In genomic region chr22:19983701-19984100, GRCh38 we compare ENCODE assay signal across 12 cellular contexts. TPM values are rescaled to one million over a fixed set of nuclear protein-coding genes. Genes with fewer than 3 reads are reported as not detected.
DNase-seq lines count a peak whose midpoint lies in the region; ATAC-seq and TF ChIP-seq lines count a peak whose summit lies in the region.
"Had no signal": no experiment of that assay in that cellular context is flagged by ENCODE, and none has a peak within 500 bp of the region (broad histone marks: within the 10 kb centered on the region; RNA-seq: fewer than 3 reads in every experiment).

No MANE protein-coding gene starts in this region.

- H3K27me3 ChIP-seq in HCT116 (ENCODE audit: insufficient read depth, low read length) (no peaks in the 10 kb centered on the region), trophoblast cell (ENCODE audit: insufficient read depth, low read length) (no peaks in the 10 kb centered on the region)

- H2AFZ ChIP-seq in HCT116 (ENCODE audit: low read depth, low read length, poor library complexity, severe bottlenecking) (no peak overlapping the region), trophoblast cell (ENCODE audit: insufficient read depth, low read length, poor library complexity) (no peak overlapping the region)

- H3K9ac ChIP-seq in HCT116 (ENCODE audit: low read length) (peak overlapping the region; percentile 60), trophoblast cell (ENCODE audit: low read length) (no peak overlapping the region)

- no peak for ATAC-seq in HCT116
- ATAC-seq in stimulated activated naive B cell treated with anti-CD40 and anti-IgM and Interleukin-4, amounts not matched to agents 10 μg/mL and 1 μg/mL and 100 μg/mL, for 72 hours (replicated peaks), result no peak

- H3K4me1 ChIP-seq in HCT116 (ENCODE audit: control insufficient read depth in 1 of 2, insufficient read depth in 2 of 2, low read length in 2 of 2) (peaks cover 37 to 45% of the 10 kb centered on the region in 2 experiments), trophoblast cell (ENCODE audit: control insufficient read depth in 1 of 2, insufficient read depth in 2 of 2, low read length in 2 of 2) (peaks cover 13 to 14% of the 10 kb centered on the region in 2 experiments)

- RAD21 ChIA-PET in HCT116 (lab: Charles Lee; ENCODE audit: low non-redundant PET in 1 of 2, low total read pairs in 2 of 2, uncharacterized antibody in 2 of 2, unreplicated experiment in 2 of 2), result no interaction called here

- intact Hi-C loops in HCT116 (cut with micrococcal nuclease), result loop anchor here (10.0 kb wide), 1 partner anchor 101 kb away; the partner anchor contains the start of gene DGCR8

- WGBS in trophoblast cell (ENCODE audit: extremely low coverage, insufficient coverage, insufficient read length), result no CpG with 5 or more reads among the region's 4 CpGs

- peak overlapping the region; percentile 3 for H2BK120ac ChIP-seq in trophoblast cell (ENCODE audit: insufficient read depth, low read length, poor library complexity)

- TF ChIP-seq RAD21 in HCT116 (IDR thresholded peaks at IDR 0.05; ENCODE audit: low read depth), result no peak

- H3K36me3 ChIP-seq in HCT116 (ENCODE audit: control insufficient read depth in 1 of 2, insufficient read depth in 2 of 2, low read length in 2 of 2), result peaks cover 3 to 6% of the 10 kb centered on the region in 2 experiments; a peak in 2 of 4 replicates
- H3K36me3 ChIP-seq in trophoblast cell (ENCODE audit: control insufficient read depth in 1 of 2, insufficient read depth in 2 of 2, low read length in 2 of 2), result peaks cover 4 to 8% of the 10 kb centered on the region in 2 experiments
- H3K36me3 ChIP-seq: neutrophil had no signal

- no peaks in the 10 kb centered on the region for H3K79me1 ChIP-seq in trophoblast cell (ENCODE audit: low read length)

- no peak overlapping the region for H3K14ac ChIP-seq in trophoblast cell (ENCODE audit: low read length)

- peak overlapping the region in 1 of 2 experiments; percentile 28; a peak in 3 of 4 replicates for H3K4me3 ChIP-seq in HCT116 (replicated peaks in 1 of 2; ENCODE audit: low read depth in 1 of 2, low read length in 2 of 2)
- H3K4me3 ChIP-seq in trophoblast cell (ENCODE audit: low read depth, low read length), result no peak overlapping the region

- peak overlapping the region; percentile 19 for H3K18ac ChIP-seq in trophoblast cell (ENCODE audit: low read length)

- H3K79me2 ChIP-seq in HCT116 (ENCODE audit: insufficient read depth, low read length) (peaks cover 16% of the 10 kb centered on the region), trophoblast cell (ENCODE audit: control insufficient read depth, insufficient read depth, low read length, poor library complexity) (peaks cover 2% of the 10 kb centered on the region)

- H3K23ac ChIP-seq in trophoblast cell (ENCODE audit: low read length), result no peak overlapping the region

- peaks cover 29% of the 10 kb centered on the region for H3K4me1 Mint-ChIP-seq in chondrocyte (ENCODE audit: low read depth)
- H3K4me1 Mint-ChIP-seq in stimulated activated naive B cell treated with anti-CD40 and anti-IgM and Interleukin-4, amounts not matched to agents 10 μg/mL and 1 μg/mL and 100 μg/mL, for 72 hours, result peaks cover 6 to 17% of the 10 kb centered on the region in 2 donors

- no peaks in the 10 kb centered on the region for H3K9me3 Mint-ChIP-seq in chondrocyte (ENCODE audit: low read depth)
- no peaks in the 10 kb centered on the region for H3K9me3 Mint-ChIP-seq in stimulated activated naive B cell treated with anti-CD40 and anti-IgM and Interleukin-4, amounts not matched to agents 10 μg/mL and 1 μg/mL and 100 μg/mL, for 72 hours
- H3K9me3 Mint-ChIP-seq: activated naive CD8-positive, alpha-beta T cell treated with anti-CD3 and anti-CD28 coated beads, Interleukin-2, amount 50 U/mL, for 24 hours; CD4-positive, alpha-beta T cell had no signal

- no peak for DNase-seq in HCT116 (ENCODE audit: low read depth, low spot score)
- DNase-seq in chondrocyte (ENCODE audit: low spot score), result peak; percentile 65
- DNase-seq in trophoblast cell, result no peak
- DNase-seq in stimulated activated naive B cell treated with anti-CD40 and anti-IgM and Interleukin-4, amounts not matched to agents 10 μg/mL and 1 μg/mL and 100 μg/mL, for 72 hours, result no peak
- no peak for DNase-seq in NCI-H1105 (lab: John Stamatoyannopoulos, UW)
- no peak for DNase-seq in NCI-H2227 treated with DMSO at 0.1 percent for 48 hours (lab: John Stamatoyannopoulos, UW)
- DNase-seq: activated CD8-positive, alpha-beta memory T cell treated with anti-CD3 and anti-CD28 coated beads, Interleukin-2, amount 50 U/mL, for 4 hours; CD4-positive, alpha-beta T cell; NCI-H510A; stimulated activated naive CD4-positive, alpha-beta T cell had no signal

- H4K91ac ChIP-seq in trophoblast cell (ENCODE audit: low read depth, low read length), result no peak overlapping the region

- H2BK5ac ChIP-seq in trophoblast cell (ENCODE audit: low read depth, low read length, poor library complexity), result no peak overlapping the region

- H3K9me3 ChIP-seq in HCT116 (ENCODE audit: control insufficient read depth in 1 of 2, insufficient read depth in 1 of 2, low read depth in 1 of 2, low read length in 2 of 2) (no peaks in the 10 kb centered on the region), trophoblast cell (ENCODE audit: insufficient read depth, low read depth, low read length) (no peaks in the 10 kb centered on the region)
- H3K9me3 ChIP-seq: neutrophil had no signal

- H2BK12ac ChIP-seq in trophoblast cell (ENCODE audit: low read length), result no peak overlapping the region

- H4K12ac ChIP-seq in trophoblast cell (ENCODE audit: low read depth, low read length), result no peak overlapping the region

- TF ChIP-seq CTCF in HCT116 (IDR thresholded peaks at IDR 0.05 in 2 of 3, conservative IDR thresholded peaks at IDR 0.05 in 1 of 3; ENCODE audit: borderline replicate concordance in 1 of 3, insufficient read depth in 1 of 3, low read depth in 2 of 3, low read length in 2 of 3) (no peak), chondrocyte (IDR thresholded peaks at IDR 0.05) (no peak)

- H3K36me3 Mint-ChIP-seq in chondrocyte (ENCODE audit: low read depth), result peaks cover 6% of the 10 kb centered on the region
- H3K36me3 Mint-ChIP-seq in stimulated activated naive B cell treated with anti-CD40 and anti-IgM and Interleukin-4, amounts not matched to agents 10 μg/mL and 1 μg/mL and 100 μg/mL, for 72 hours, result no peaks in the 10 kb centered on the region

- H4K8ac ChIP-seq in trophoblast cell (ENCODE audit: low read depth, low read length), result no peak overlapping the region

- H4K20me1 ChIP-seq in HCT116 (ENCODE audit: insufficient read depth), result no peaks in the 10 kb centered on the region

- peak overlapping the region; percentile 59 for H3K27ac Mint-ChIP-seq in chondrocyte (ENCODE audit: unreplicated experiment)
- H3K27ac Mint-ChIP-seq in stimulated activated naive B cell treated with anti-CD40 and anti-IgM and Interleukin-4, amounts not matched to agents 10 μg/mL and 1 μg/mL and 100 μg/mL, for 72 hours, result no peak overlapping the region
- H3K27ac Mint-ChIP-seq: activated naive CD8-positive, alpha-beta T cell treated with anti-CD3 and anti-CD28 coated beads, Interleukin-2, amount 50 U/mL, for 24 hours; CD4-positive, alpha-beta T cell had no signal

- no peak overlapping the region for H3K4me3 Mint-ChIP-seq in chondrocyte (ENCODE audit: unreplicated experiment)
- H3K4me3 Mint-ChIP-seq in stimulated activated naive B cell treated with anti-CD40 and anti-IgM and Interleukin-4, amounts not matched to agents 10 μg/mL and 1 μg/mL and 100 μg/mL, for 72 hours, result no peak overlapping the region
- H3K4me3 Mint-ChIP-seq: activated naive CD8-positive, alpha-beta T cell treated with anti-CD3 and anti-CD28 coated beads, Interleukin-2, amount 50 U/mL, for 24 hours; CD4-positive, alpha-beta T cell had no signal

- H2AK5ac ChIP-seq in trophoblast cell (ENCODE audit: low read length), result peak overlapping the region; percentile 19

- CTCF ChIA-PET in HCT116 (lab: Charles Lee), result interaction anchor here (1.2 kb wide), 1 partner anchor 13 kb away, joined by 3 read pairs; no protein-coding TSS in a partner anchor

- H3K4me2 ChIP-seq in HCT116 (ENCODE audit: low read length), result peak overlapping the region; percentile 96
- no peak overlapping the region for H3K4me2 ChIP-seq in trophoblast cell (ENCODE audit: low read length)

- POLR2A ChIA-PET in HCT116 (lab: Charles Lee), result interaction anchor here (1.4 kb wide), 2 partner anchors 9 to 79 kb away, joined by 4 to 5 read pairs; no protein-coding TSS in a partner anchor

- no TSS peak for BruUV-seq in HCT116 (replicated peaks; lab: Mats Ljungman, UMichigan)

- no peak overlapping the region for H3K4ac ChIP-seq in trophoblast cell (ENCODE audit: low read depth, low read length)

- H3K27ac ChIP-seq in HCT116 (ENCODE audit: low read depth, low read length), result peak overlapping the region; percentile 68
- H3K27ac ChIP-seq in trophoblast cell (ENCODE audit: low read depth, low read length), result no peak overlapping the region
- H3K27ac ChIP-seq: neutrophil had no signal

- H3K9me2 ChIP-seq in HCT116 (ENCODE audit: insufficient read depth), result no peaks in the 10 kb centered on the region

- TF ChIP-seq POLR2A in HCT116 (IDR thresholded peaks at IDR 0.05; ENCODE audit: borderline replicate concordance, extremely low read depth, insufficient read depth, insufficient read length), result no peak

- no peaks in the 10 kb centered on the region for H3K27me3 Mint-ChIP-seq in chondrocyte (ENCODE audit: low read depth)
- H3K27me3 Mint-ChIP-seq in stimulated activated naive B cell treated with anti-CD40 and anti-IgM and Interleukin-4, amounts not matched to agents 10 μg/mL and 1 μg/mL and 100 μg/mL, for 72 hours, result peaks cover 0 to 5% of the 10 kb centered on the region in 2 donors
- H3K27me3 Mint-ChIP-seq: CD4-positive, alpha-beta T cell had no signal

TF ChIP-seq in HCT116, 20 proteins besides CTCF, POLR2A, EP300 and RAD21 (continues in another document):
- TF ChIP-seq ZFX (IDR thresholded peaks at IDR 0.05), result no peak
- TF ChIP-seq SRF (IDR thresholded peaks at IDR 0.05; ENCODE audit: low read depth), result no peak
- no peak for TF ChIP-seq EZH2phosphoT487 (IDR thresholded peaks at IDR 0.05; ENCODE audit: borderline replicate concordance)
- TF ChIP-seq MAX (IDR thresholded peaks at IDR 0.05), result no peak

RNA-seq across cellular contexts. Expression of gene ARVCF, which starts 32.9 kb away (rescaled TPM):
- total RNA-seq in HCT116 (2021; ENCODE audit: unreplicated experiment) (42.8 TPM), chondrocyte (15.2 to 24.2 TPM (median 21.5 TPM) in 3 replicates)
- 31.1 and 33.4 TPM in 2 replicates for polyA plus RNA-seq in HCT116 (2012)
- polyA plus RNA-seq in trophoblast cell (2013), result 5.7 and 5.9 TPM in 2 replicates

RNA-seq across cellular contexts. Expression of gene TANGO2, which starts 37.2 kb away (rescaled TPM):
- 17.0 TPM for total RNA-seq in HCT116 (2021; ENCODE audit: unreplicated experiment)
- 14.7 and 15.6 TPM in 2 replicates for polyA plus RNA-seq in HCT116 (2012)
- 21.7 to 30.4 TPM (median 30.1 TPM) in 3 replicates for total RNA-seq in chondrocyte
- 13.5 and 14.9 TPM in 2 replicates for polyA plus RNA-seq in trophoblast cell (2013)

RNA-seq across cellular contexts. Expression of gene TXNRD2, which starts 42.1 kb away (rescaled TPM):
- total RNA-seq in HCT116 (2021; ENCODE audit: unreplicated experiment) (19.7 TPM), chondrocyte (12.5 to 15.8 TPM (median 14.1 TPM) in 3 replicates)
- 13.2 and 14.8 TPM in 2 replicates for polyA plus RNA-seq in HCT116 (2012)
- 2.2 and 2.6 TPM in 2 replicates for polyA plus RNA-seq in trophoblast cell (2013)

RNA-seq across cellular contexts. Expression of gene COMT, which starts 42.1 kb away (rescaled TPM):
- total RNA-seq in HCT116 (2021; ENCODE audit: unreplicated experiment) (109 TPM), chondrocyte (66.6 to 186 TPM (median 177 TPM) in 3 replicates)
- polyA plus RNA-seq in HCT116 (2012), result 142 and 156 TPM in 2 replicates
- polyA plus RNA-seq in trophoblast cell (2013), result 16.0 and 18.0 TPM in 2 replicates
